8 cellular contexts compared by ENCODE assay signal in genomic region chr11:96254087-96254486, GRCh38.
DNase-seq lines count a peak whose midpoint lies in the region; ATAC-seq, FAIRE-seq and TF ChIP-seq lines count a peak whose summit lies in the region.

No MANE protein-coding gene starts in this region.

- peaks cover 88% of the 10 kb centered on the region for H3K4me1 Mint-ChIP-seq in activated T-cell treated with anti-CD3 and anti-CD28 coated beads, Interleukin-2, amount 50 U/mL, for 24 hours (ENCODE audit: low read depth)
- H3K4me1 Mint-ChIP-seq in WTC11 = peaks cover 50% of the 10 kb centered on the region

- H3K9me3 Mint-ChIP-seq in activated T-cell treated with anti-CD3 and anti-CD28 coated beads, Interleukin-2, amount 50 U/mL, for 24 hours = no peaks in the 10 kb centered on the region
- H3K9me3 Mint-ChIP-seq in WTC11 = no peaks in the 10 kb centered on the region

- H3K9ac ChIP-seq in kidney (ENCODE audit: low read length in 2 of 2) = no peak overlapping the region

- H3K27me3 Mint-ChIP-seq in activated T-cell treated with anti-CD3 and anti-CD28 coated beads, Interleukin-2, amount 50 U/mL, for 24 hours = no peaks in the 10 kb centered on the region
- no peaks in the 10 kb centered on the region for H3K27me3 Mint-ChIP-seq in WTC11 (ENCODE audit: low read depth)

- CTCF ChIA-PET in WTC11 (lab: Charles Lee) = interaction anchor here (1.9 kb wide), 1 partner anchor 89 kb away, joined by 10 read pairs; the partner anchor contains the start of gene MAML2

- no peaks in the 10 kb centered on the region for H3K9me3 ChIP-seq in kidney (ENCODE audit: control insufficient read depth in 1 of 2, low read length in 2 of 2)

- H3K36me3 Mint-ChIP-seq in activated T-cell treated with anti-CD3 and anti-CD28 coated beads, Interleukin-2, amount 50 U/mL, for 24 hours (ENCODE audit: low read depth) = peaks cover 60% of the 10 kb centered on the region
- H3K36me3 Mint-ChIP-seq in WTC11 = no peaks in the 10 kb centered on the region; the same call in 1 of the 2 replicates

- intact Hi-C loops in kidney (cut with DNase I) = no loop called here

- peak overlapping the region; percentile 68 for H3K4me3 Mint-ChIP-seq in activated T-cell treated with anti-CD3 and anti-CD28 coated beads, Interleukin-2, amount 50 U/mL, for 24 hours
- no peak overlapping the region for H3K4me3 Mint-ChIP-seq in WTC11

- ATAC-seq in HG03060 (IDR thresholded peaks at IDR 0.05; ENCODE audit: low read depth, unreplicated experiment) = peak; percentile 46
- ATAC-seq in WTC11 = no peak

- no peak for TF ChIP-seq CTCF in WTC11 (IDR thresholded peaks at IDR 0.05)
- no peak for TF ChIP-seq CTCF in kidney (IDR thresholded peaks at IDR 0.05; ENCODE audit: borderline replicate concordance, extremely low read depth, insufficient read depth)

- no peaks in the 10 kb centered on the region for H3K36me3 ChIP-seq in kidney (ENCODE audit: control insufficient read depth in 1 of 2, insufficient read depth in 2 of 2, low read length in 2 of 2)

- POLR2A ChIA-PET in WTC11 (lab: Charles Lee) = no interaction called here

- peak overlapping the region; percentile 5 to 18 for H3K4me3 ChIP-seq in kidney (ENCODE audit: low read length in 2 of 2)

- FAIRE-seq in kidney (lab: Jason Lieb, UNC) = no peak

- no peak for DNase-seq in activated T-cell treated with anti-CD3 and anti-CD28 coated beads, Interleukin-2, amount 50 U/mL, for 24 hours
- no peak for DNase-seq in activated T-cell treated with anti-CD3 and anti-CD28 coated beads, Interleukin-2, amount 50 U/mL, for 48 hours
- DNase-seq in WTC11 (ENCODE audit: low spot score) (no peak), kidney (no peak), NCI-H1694 treated with DMSO at 0.1 percent for 48 hours (lab: John Stamatoyannopoulos, UW) (no peak), DMS153 treated with DMSO at 0.1 percent for 48 hours (lab: John Stamatoyannopoulos, UW; ENCODE audit: unreplicated experiment) (no peak), OCI-M2 (lab: John Stamatoyannopoulos, UW; ENCODE audit: unreplicated experiment) (no peak)

- H3K27ac ChIP-seq in kidney (ENCODE audit: low read depth in 2 of 2, low read length in 2 of 2) = peak overlapping the region in 1 of 2 donors; percentile 73

- peak overlapping the region; percentile 92 for H3K27ac Mint-ChIP-seq in activated T-cell treated with anti-CD3 and anti-CD28 coated beads, Interleukin-2, amount 50 U/mL, for 24 hours
- peak overlapping the region; percentile 91 for H3K27ac Mint-ChIP-seq in WTC11

- H3K4me1 ChIP-seq in kidney (ENCODE audit: control insufficient read depth in 1 of 2, insufficient read depth in 1 of 2, low read depth in 1 of 2, low read length in 2 of 2) = peaks cover 10 to 34% of the 10 kb centered on the region in 2 donors

TF ChIP-seq in WTC11, 78 proteins besides CTCF, POLR2A, EP300 and RAD21:
- no peak for TF ChIP-seq MYBL2 (CRISPR knock-in tag; IDR thresholded peaks at IDR 0.05)
- no peak for TF ChIP-seq AR (CRISPR knock-in tag; IDR thresholded peaks at IDR 0.05)
